Comparison of ENCODE assay signal across 33 cellular contexts in the genomic region with DNA sequence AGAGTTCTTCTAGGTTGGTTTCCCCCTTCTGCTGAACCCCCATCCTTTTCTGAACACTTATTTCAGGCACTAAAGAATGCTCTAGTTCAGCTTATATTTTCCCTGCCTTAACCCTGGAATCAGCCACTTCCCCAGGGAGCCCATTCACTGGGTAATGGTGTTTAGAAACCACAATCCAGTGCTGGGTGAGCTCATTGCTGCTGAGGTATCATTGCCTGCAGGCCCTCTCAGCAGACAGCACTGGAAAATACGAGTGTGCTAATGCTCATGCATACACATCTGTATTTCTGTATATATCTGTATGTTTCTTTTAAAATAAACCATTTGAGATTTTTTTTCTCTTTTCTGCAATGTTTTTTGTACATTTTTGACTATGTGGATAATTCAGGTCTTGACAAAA. TPM values are rescaled to one million over a fixed set of nuclear protein-coding genes. Genes with fewer than 3 reads are reported as not detected.
"Had no signal": no experiment of that assay in that cellular context is flagged by ENCODE, and none has a peak within 500 bp of the region (broad histone marks: within the 10 kb centered on the region; RNA-seq: fewer than 3 reads in every experiment).

No MANE protein-coding gene starts in this region.

- H3K27ac ChIP-seq: PC-9, RWPE1, WERI-Rb-1 had no signal

- H3K4me2 ChIP-seq: PC-9 had no signal

- FAIRE-seq: RCC 7860 had no signal

- H2AFZ ChIP-seq: PC-9 had no signal

- ATAC-seq: activated CD8-positive, alpha-beta memory T cell treated with anti-CD3 and anti-CD28 coated beads, Interleukin-2, amount 10 ng/mL, durations not matched to agents 7 days and 5 days; activated naive CD8-positive, alpha-beta T cell treated with anti-CD3 and anti-CD28 coated beads, Interleukin-2, amount 50 U/mL, for 24 hours; Right ventricle myocardium inferior; SK-N-SH treated with all-trans-retinoic acid at 6 μM for 48 hours; T-cell had no signal

- H3K4me3 ChIP-seq: PC-9 had no signal

- DNase-seq: activated CD4-positive, alpha-beta memory T cell treated with anti-CD3 and anti-CD28 coated beads, Interleukin-2, amount 10 ng/mL, durations not matched to agents 7 days and 5 days; activated CD4-positive, alpha-beta T cell treated with anti-CD3 and anti-CD28 coated beads for 1 hour; activated CD4-positive, alpha-beta T cell treated with anti-CD3 and anti-CD28 coated beads for 48 hours; activated CD4-positive, CD25-positive, alpha-beta regulatory T cell; activated CD8-positive, alpha-beta memory T cell treated with anti-CD3 and anti-CD28 coated beads for 24 hours; activated CD8-positive, alpha-beta memory T cell treated with anti-CD3 and anti-CD28 coated beads, Interleukin-2, amount 10 ng/mL, durations not matched to agents 7 days and 5 days; activated CD8-positive, alpha-beta memory T cell treated with anti-CD3 and anti-CD28 coated beads, Interleukin-2, amount 50 U/mL, for 48 hours; activated effector memory CD4-positive, alpha-beta T cell treated with Interleukin-2 at 50 U/mL for 16 hours; activated naive CD4-positive, alpha-beta T cell treated with anti-CD3 and anti-CD28 coated beads, Interleukin-2, amount 10 ng/mL, durations not matched to agents 7 days and 5 days; activated naive CD8-positive, alpha-beta T cell treated with anti-CD3 and anti-CD28 coated beads, Interleukin-2, amount 50 U/mL, for 24 hours; activated T-cell treated with anti-CD3 and anti-CD28 coated beads, Interleukin-2, amount 50 U/mL, for 48 hours; anterior cingulate cortex; central memory CD4-positive, alpha-beta T cell; NCI-H1092; NCI-H1436 treated with DMSO at 0.1 percent for 48 hours; NCI-H1694 treated with DMSO at 0.1 percent for 48 hours; NCI-H2029; NCI-H510A; NCI-H526; NCI-H748 treated with DMSO at 0.1 percent for 48 hours; NK-92 treated with Interleukin-12 subunit alpha and Interleukin-12 subunit beta, amount 100 ng/mL, for 24 hours; PC-9; SIG-M5; T-cell; T-helper 2 cell; T-helper 9 cell; WERI-Rb-1 had no signal

RNA-seq across cellular contexts. Expression of gene HRH3, which starts 45.3 kb away (rescaled TPM):
- total RNA-seq: activated CD4-positive, alpha-beta memory T cell treated with anti-CD3 and anti-CD28 coated beads, Interleukin-2, amount 10 ng/mL, durations not matched to agents 7 days and 5 days; activated CD8-positive, alpha-beta memory T cell treated with anti-CD3 and anti-CD28 coated beads, Interleukin-2, amount 10 ng/mL, durations not matched to agents 7 days and 5 days; MCF 10A; PC-9; Right ventricle myocardium inferior; SK-MEL-5; T-cell had no signal
